ENCODE assay signal across 15 cellular contexts in genomic region chr11:15670520-15671070, GRCh38.
"Had no signal": no experiment of that assay in that cellular context is flagged by ENCODE, and none has a peak within 500 bp of the region (broad histone marks: within the 10 kb centered on the region; RNA-seq: fewer than 3 reads in every experiment).

No MANE protein-coding gene starts in this region.

- H3K27me3 Mint-ChIP-seq: activated naive CD8-positive, alpha-beta T cell treated with anti-CD3 and anti-CD28 coated beads, Interleukin-2, amount 10 ng/mL, durations not matched to agents 7 days and 5 days had no signal

- H3K27ac Mint-ChIP-seq: activated CD8-positive, alpha-beta T cell treated with anti-CD3 and anti-CD28 coated beads for 36 hours; activated naive CD8-positive, alpha-beta T cell treated with anti-CD3 and anti-CD28 coated beads, Interleukin-2, amount 10 ng/mL, durations not matched to agents 7 days and 5 days; nephron; stimulated activated naive CD8-positive, alpha-beta T cell treated with anti-CD3 and anti-CD28 coated beads, Interleukin-15, Interleukin-2, amounts not matched to agents 100 ng/mL and 50 ng/mL, for 24 hours had no signal

- H3K4me3 Mint-ChIP-seq: activated CD8-positive, alpha-beta T cell treated with anti-CD3 and anti-CD28 coated beads for 36 hours; activated naive CD8-positive, alpha-beta T cell treated with anti-CD3 and anti-CD28 coated beads, Interleukin-2, amount 10 ng/mL, durations not matched to agents 7 days and 5 days; nephron; stimulated activated naive CD8-positive, alpha-beta T cell treated with anti-CD3 and anti-CD28 coated beads, Interleukin-15, Interleukin-2, amounts not matched to agents 100 ng/mL and 50 ng/mL, for 24 hours had no signal

- ATAC-seq: activated CD8-positive, alpha-beta T cell treated with anti-CD3 and anti-CD28 coated beads for 36 hours had no signal

- H3K4me1 ChIP-seq: ascending aorta, uterus had no signal

- H3K36me3 ChIP-seq: ascending aorta, uterus had no signal

- H3K4me1 Mint-ChIP-seq: activated naive CD8-positive, alpha-beta T cell treated with anti-CD3 and anti-CD28 coated beads, Interleukin-2, amount 10 ng/mL, durations not matched to agents 7 days and 5 days had no signal

- H3K4me3 ChIP-seq: ascending aorta, testis, uterus had no signal

- H3K27ac ChIP-seq: ascending aorta, testis, uterus, VCaP had no signal

- H3K9me3 ChIP-seq: testis, uterus had no signal

- FAIRE-seq: bronchial epithelial cell had no signal

- H3K36me3 Mint-ChIP-seq: activated naive CD8-positive, alpha-beta T cell treated with anti-CD3 and anti-CD28 coated beads, Interleukin-2, amount 10 ng/mL, durations not matched to agents 7 days and 5 days had no signal

- H3K9me3 Mint-ChIP-seq: activated CD8-positive, alpha-beta T cell treated with anti-CD3 and anti-CD28 coated beads for 36 hours; activated naive CD8-positive, alpha-beta T cell treated with anti-CD3 and anti-CD28 coated beads, Interleukin-2, amount 10 ng/mL, durations not matched to agents 7 days and 5 days; stimulated activated naive CD8-positive, alpha-beta T cell treated with anti-CD3 and anti-CD28 coated beads, Interleukin-15, Interleukin-2, amounts not matched to agents 100 ng/mL and 50 ng/mL, for 24 hours had no signal

- H3K27me3 ChIP-seq: ascending aorta, testis, uterus had no signal

- DNase-seq: activated CD8-positive, alpha-beta memory T cell treated with anti-CD3 and anti-CD28 coated beads, Interleukin-2, amount 50 U/mL, for 48 hours; activated CD8-positive, alpha-beta T cell treated with anti-CD3 and anti-CD28 coated beads for 36 hours; activated naive CD8-positive, alpha-beta T cell treated with anti-CD3 and anti-CD28 coated beads, Interleukin-2, amount 10 ng/mL, durations not matched to agents 7 days and 5 days; effector CD4-positive, alpha-beta T cell; hypothalamus; stimulated activated CD4-positive, alpha-beta T cell treated with anti-CD3 and anti-CD28 coated beads, Interleukin-4, amount 100 ng/mL, for 1 hour; stimulated activated CD8-positive, alpha-beta memory T cell treated with anti-CD3 and anti-CD28 coated beads, Interleukin-4, amount 100 ng/mL, for 48 hours; T-helper 9 cell; testis; uterus had no signal
